Comparison of ENCODE assay signal across 28 cellular contexts in genomic region chr16:72565137-72565536, GRCh38.
"Had no signal": no experiment of that assay in that cellular context is flagged by ENCODE, and none has a peak within 500 bp of the region (broad histone marks: within the 10 kb centered on the region; RNA-seq: fewer than 3 reads in every experiment).

No MANE protein-coding gene starts in this region.

- H3K4me1 ChIP-seq: colonic mucosa, esophagus muscularis mucosa, esophagus squamous epithelium, foreskin keratinocyte, gastrocnemius medialis, gastroesophageal sphincter, heart left ventricle, heart right ventricle had no signal

- DNase-seq: colonic mucosa; cortex of kidney; dermis blood vessel endothelial cell; dorsolateral prefrontal cortex; effector CD4-positive, alpha-beta T cell; effector CD8-positive, alpha-beta T cell; effector memory CD4-positive, alpha-beta T cell; effector memory CD8-positive, alpha-beta T cell; endodermal cell; erythroblast; esophagus squamous epithelium; foreskin fibroblast; foreskin keratinocyte; foreskin melanocyte; gastrocnemius medialis; glutamatergic neuron; head of caudate nucleus; heart left ventricle; heart right ventricle had no signal

- FAIRE-seq: colon, endometrium, endothelial cell of umbilical vein, frontal cortex had no signal

- ATAC-seq: effector memory CD8-positive, alpha-beta T cell; esophagus mucosa; foreskin keratinocyte; gastrocnemius medialis; gastroesophageal sphincter; heart left ventricle; heart right ventricle had no signal

- H3K9me3 ChIP-seq: colonic mucosa, esophagus muscularis mucosa, esophagus squamous epithelium, gastrocnemius medialis, gastroesophageal sphincter, heart left ventricle, heart right ventricle had no signal

- H3K27ac ChIP-seq: colonic mucosa, coronary artery, dorsolateral prefrontal cortex, epithelial cell of prostate, esophagus muscularis mucosa, esophagus squamous epithelium, foreskin keratinocyte, gastrocnemius medialis, gastroesophageal sphincter, heart left ventricle, heart right ventricle had no signal

- H3K27me3 ChIP-seq: colonic mucosa, dorsolateral prefrontal cortex, esophagus muscularis mucosa, esophagus squamous epithelium, foreskin keratinocyte, gastrocnemius medialis, gastroesophageal sphincter, heart left ventricle, heart right ventricle had no signal

- H3K36me3 ChIP-seq: colonic mucosa, esophagus muscularis mucosa, esophagus squamous epithelium, gastrocnemius medialis, gastroesophageal sphincter, heart left ventricle, heart right ventricle had no signal

- H3K4me3 ChIP-seq: colonic mucosa, coronary artery, dorsolateral prefrontal cortex, esophagus muscularis mucosa, esophagus squamous epithelium, gastrocnemius medialis, gastroesophageal sphincter, heart left ventricle, heart right ventricle had no signal
